ENCODE assay signal across 14 cellular contexts in the genomic region with DNA sequence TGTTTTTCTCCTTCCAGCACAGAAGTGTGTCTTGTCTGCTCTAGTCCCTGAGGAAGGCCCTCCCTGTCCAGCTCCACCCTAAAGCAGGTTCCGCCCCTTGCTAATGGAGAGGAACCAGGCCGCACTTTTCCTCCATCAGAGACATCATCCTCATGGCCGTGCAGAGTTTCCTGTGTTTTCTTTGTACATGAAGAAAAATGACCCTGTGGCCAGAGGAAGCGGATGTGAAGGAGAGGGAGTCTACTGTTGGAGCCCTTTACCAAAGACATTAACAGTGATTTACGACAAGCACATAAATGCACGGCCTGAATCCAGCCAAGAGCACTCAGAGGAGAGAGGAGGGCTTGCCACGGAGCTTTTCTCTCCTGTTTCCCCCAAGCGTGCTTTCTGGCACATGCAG.
DNase-seq lines count a peak whose midpoint lies in the region; ATAC-seq and TF ChIP-seq lines count a peak whose summit lies in the region.
"Had no signal": no experiment of that assay in that cellular context is flagged by ENCODE, and none has a peak within 500 bp of the region (broad histone marks: within the 10 kb centered on the region; RNA-seq: fewer than 3 reads in every experiment).

No MANE protein-coding gene starts in this region.

- peak; percentile 25; the same call in 1 of the 2 replicates for ATAC-seq in WTC11
- ATAC-seq in esophagus mucosa: no peak
- no peak for ATAC-seq in GM18498 (IDR thresholded peaks at IDR 0.05; ENCODE audit: unreplicated experiment)

- H3K9ac ChIP-seq in liver (ENCODE audit: low read depth in 1 of 2, low read length in 2 of 2): no peak overlapping the region

- H3K4me1 ChIP-seq in liver (ENCODE audit: control insufficient read depth in 4 of 4, insufficient read depth in 4 of 4, low read length in 3 of 4): no peaks in the 10 kb centered on the region
- H3K4me1 ChIP-seq: suprapubic skin had no signal

- no peaks in the 10 kb centered on the region for H3K27me3 ChIP-seq in liver (ENCODE audit: control insufficient read depth in 4 of 4, insufficient read depth in 4 of 4, low read length in 3 of 4)
- H3K27me3 ChIP-seq: MG63, suprapubic skin had no signal

- no peaks in the 10 kb centered on the region for H3K36me3 ChIP-seq in liver (ENCODE audit: control insufficient read depth in 4 of 4, insufficient read depth in 3 of 4, low read depth in 1 of 4, low read length in 3 of 4)
- H3K36me3 ChIP-seq: MG63 had no signal

- CTCF ChIA-PET in WTC11 (lab: Charles Lee): no interaction called here

- H3K4me3 Mint-ChIP-seq in activated T-cell treated with anti-CD3 and anti-CD28 coated beads, Interleukin-2, amount 50 U/mL, for 24 hours: no peak overlapping the region
- no peak overlapping the region for H3K4me3 Mint-ChIP-seq in WTC11

- WGBS in liver: 81% methylated on average over 8 of the region's 8 CpGs

- H3K36me3 Mint-ChIP-seq in activated T-cell treated with anti-CD3 and anti-CD28 coated beads, Interleukin-2, amount 50 U/mL, for 24 hours (ENCODE audit: low read depth): peaks cover 93% of the 10 kb centered on the region
- H3K36me3 Mint-ChIP-seq in WTC11: no peaks in the 10 kb centered on the region

- no peak for TF ChIP-seq CTCF in WTC11 (IDR thresholded peaks at IDR 0.05)
- TF ChIP-seq CTCF in liver (IDR thresholded peaks at IDR 0.05; ENCODE audit: low read depth, low read length, missing input control): no peak

- H3K4me1 Mint-ChIP-seq in activated T-cell treated with anti-CD3 and anti-CD28 coated beads, Interleukin-2, amount 50 U/mL, for 24 hours (ENCODE audit: low read depth): peaks cover 7% of the 10 kb centered on the region
- H3K4me1 Mint-ChIP-seq in WTC11: peaks cover 4% of the 10 kb centered on the region; the same call in 1 of the 2 replicates

- H3K9me3 ChIP-seq in liver (ENCODE audit: control insufficient read depth in 4 of 4, low read length in 3 of 4): no peaks in the 10 kb centered on the region
- H3K9me3 ChIP-seq: MG63, suprapubic skin had no signal

- H3K4me3 ChIP-seq in liver (ENCODE audit: low read depth in 1 of 3, low read length in 3 of 3): no peak overlapping the region
- H3K4me3 ChIP-seq: MG63, smooth muscle cell, suprapubic skin had no signal

- H3K27ac ChIP-seq in liver (ENCODE audit: low read depth in 1 of 2, low read length in 2 of 2) (no peak overlapping the region), temporal lobe (ENCODE audit: low read depth, low read length) (peak overlapping the region; percentile 6)
- H3K27ac ChIP-seq: suprapubic skin had no signal

- H3K27me3 Mint-ChIP-seq in activated T-cell treated with anti-CD3 and anti-CD28 coated beads, Interleukin-2, amount 50 U/mL, for 24 hours: no peaks in the 10 kb centered on the region
- H3K27me3 Mint-ChIP-seq in WTC11 (ENCODE audit: low read depth): no peaks in the 10 kb centered on the region

- POLR2A ChIA-PET in WTC11 (lab: Charles Lee): no interaction called here

- no peak for DNase-seq in activated T-cell treated with anti-CD3 and anti-CD28 coated beads, Interleukin-2, amount 50 U/mL, for 24 hours
- no peak for DNase-seq in activated T-cell treated with anti-CD3 and anti-CD28 coated beads, Interleukin-2, amount 50 U/mL, for 48 hours
- no peak for DNase-seq in WTC11 (ENCODE audit: low spot score)
- no peak for DNase-seq in activated CD8-positive, alpha-beta memory T cell treated with anti-CD3 and anti-CD28 coated beads for 24 hours
- DNase-seq: COR-L47, MG63, RPMI8226 had no signal

- H3K27ac Mint-ChIP-seq in activated T-cell treated with anti-CD3 and anti-CD28 coated beads, Interleukin-2, amount 50 U/mL, for 24 hours: peak overlapping the region; percentile 27
- no peak overlapping the region for H3K27ac Mint-ChIP-seq in WTC11
- H3K27ac Mint-ChIP-seq: activated T-helper 2 cell treated with anti-CD3 and anti-CD28 coated beads, Interferon-gamma antibody, Interleukin-2, Interleukin-4, amounts not matched to agents 10 μg/mL and 5 μg/mL and 100 μg/mL, durations not matched to agents 14 hours and 24 hours and 36 hours had no signal

- H3K9me3 Mint-ChIP-seq in activated T-cell treated with anti-CD3 and anti-CD28 coated beads, Interleukin-2, amount 50 U/mL, for 24 hours: no peaks in the 10 kb centered on the region
- H3K9me3 Mint-ChIP-seq in WTC11: no peaks in the 10 kb centered on the region
- H3K9me3 Mint-ChIP-seq: activated T-helper 2 cell treated with anti-CD3 and anti-CD28 coated beads, Interferon-gamma antibody, Interleukin-2, Interleukin-4, amounts not matched to agents 10 μg/mL and 5 μg/mL and 100 μg/mL, durations not matched to agents 14 hours and 24 hours and 36 hours had no signal

- TF ChIP-seq RAD21 in liver (IDR thresholded peaks at IDR 0.05): peak in 1 of 2 donors; percentile 18

TF ChIP-seq in WTC11, 78 proteins besides CTCF, POLR2A, EP300 and RAD21 (continues in another document):
- TF ChIP-seq ELF4 (CRISPR knock-in tag; IDR thresholded peaks at IDR 0.05; ENCODE audit: low read depth) (no peak), ZNF423 (CRISPR knock-in tag; IDR thresholded peaks at IDR 0.05) (no peak), ZNF121 (CRISPR knock-in tag; IDR thresholded peaks at IDR 0.05) (no peak), GTF2I (CRISPR knock-in tag; conservative IDR thresholded peaks at IDR 0.05) (no peak), CDX4 (CRISPR knock-in tag; IDR thresholded peaks at IDR 0.05; ENCODE audit: borderline replicate concordance) (no peak), OVOL2 (CRISPR knock-in tag; IDR thresholded peaks at IDR 0.05; ENCODE audit: borderline replicate concordance) (no peak)
- TF ChIP-seq, protein P1, sequence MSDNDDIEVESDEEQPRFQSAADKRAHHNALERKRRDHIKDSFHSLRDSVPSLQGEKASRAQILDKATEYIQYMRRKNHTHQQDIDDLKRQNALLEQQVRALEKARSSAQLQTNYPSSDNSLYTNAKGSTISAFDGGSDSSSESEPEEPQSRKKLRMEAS (CRISPR knock-in tag; IDR thresholded peaks at IDR 0.05): no peak
- TF ChIP-seq, protein P2, sequence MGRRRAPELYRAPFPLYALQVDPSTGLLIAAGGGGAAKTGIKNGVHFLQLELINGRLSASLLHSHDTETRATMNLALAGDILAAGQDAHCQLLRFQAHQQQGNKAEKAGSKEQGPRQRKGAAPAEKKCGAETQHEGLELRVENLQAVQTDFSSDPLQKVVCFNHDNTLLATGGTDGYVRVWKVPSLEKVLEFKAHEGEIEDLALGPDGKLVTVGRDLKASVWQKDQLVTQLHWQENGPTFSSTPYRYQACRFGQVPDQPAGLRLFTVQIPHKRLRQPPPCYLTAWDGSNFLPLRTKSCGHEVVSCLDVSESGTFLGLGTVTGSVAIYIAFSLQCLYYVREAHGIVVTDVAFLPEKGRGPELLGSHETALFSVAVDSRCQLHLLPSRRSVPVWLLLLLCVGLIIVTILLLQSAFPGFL (CRISPR knock-in tag; IDR thresholded peaks at IDR 0.05; ENCODE audit: borderline replicate concordance): no peak

TF ChIP-seq in liver, 16 proteins besides CTCF, POLR2A, EP300 and RAD21:
- TF ChIP-seq NR2F2 (IDR thresholded peaks at IDR 0.05): peak; percentile 81
- TF ChIP-seq HNF4G (IDR thresholded peaks at IDR 0.05): no peak
